25 cellular contexts compared by ENCODE assay signal in genomic region chr14:70354204-70354603, GRCh38.
"Had no signal": no experiment of that assay in that cellular context is flagged by ENCODE, and none has a peak within 500 bp of the region (broad histone marks: within the 10 kb centered on the region; RNA-seq: fewer than 3 reads in every experiment).

No MANE protein-coding gene starts in this region.

- H3K9me3 ChIP-seq: breast epithelium, heart right ventricle, left lung, lower lobe of right lung, right atrium auricular region, tibial nerve had no signal

- H3K27me3 Mint-ChIP-seq: activated CD4-positive, alpha-beta memory T cell treated with anti-CD3 and anti-CD28 coated beads, Interleukin-2, amount 10 ng/mL, durations not matched to agents 7 days and 5 days; activated CD4-positive, alpha-beta T cell treated with anti-CD3 and anti-CD28 coated beads, Interleukin-2, amount 10 ng/mL, durations not matched to agents 24 days and 14 days; activated naive CD8-positive, alpha-beta T cell treated with anti-CD3 and anti-CD28 coated beads, Interleukin-2, amount 50 U/mL, for 24 hours; activated T-cell treated with anti-CD3 and anti-CD28 coated beads, Interleukin-2, amount 50 U/mL, for 24 hours; central memory CD8-positive, alpha-beta T cell; dendritic cell treated with granulocyte-macrophage colony-stimulating factor and Interleukin-4, amounts not matched to agents 40 ng/mL and 50 ng/mL, for 4 days had no signal

- H3K36me3 ChIP-seq: breast epithelium, lower lobe of right lung, right atrium auricular region had no signal

- DNase-seq: activated CD4-positive, alpha-beta memory T cell treated with anti-CD3 and anti-CD28 coated beads, Interleukin-2, amount 10 ng/mL, durations not matched to agents 7 days and 5 days; activated CD4-positive, alpha-beta T cell treated with anti-CD3 and anti-CD28 coated beads, Interleukin-2, amount 10 ng/mL, durations not matched to agents 24 days and 14 days; activated CD4-positive, CD25-positive, alpha-beta regulatory T cell treated with anti-CD3 and anti-CD28 coated beads, Interleukin-2, amount 50 U/mL, for 72 hours; activated CD8-positive, alpha-beta memory T cell treated with anti-CD3 and anti-CD28 coated beads, Interleukin-2, amount 50 U/mL, for 48 hours; activated gamma-delta T cell treated with Interleukin-2 at 50 U/mL for 16 hours; activated naive CD4-positive, alpha-beta T cell treated with anti-CD3 and anti-CD28 coated beads, Interleukin-2, amount 50 U/mL, for 16 hours; activated naive CD8-positive, alpha-beta T cell treated with anti-CD3 and anti-CD28 coated beads, Interleukin-2, amount 50 U/mL, for 24 hours; activated T-cell treated with anti-CD3 and anti-CD28 coated beads, Interleukin-2, amount 50 U/mL, for 24 hours; endodermal cell; foreskin fibroblast; heart right ventricle; kidney glomerular epithelial cell; left lung; lower lobe of right lung; natural killer cell; stimulated activated CD4-positive, alpha-beta T cell treated with anti-CD3 and anti-CD28 coated beads, Interleukin-1b, Interleukin-23, amount 100 ng/mL, for 48 hours; stimulated activated naive CD4-positive, alpha-beta T cell treated with Interleukin-2 at 50 U/mL for 16 hours; T-helper 9 cell had no signal

- H3K9me3 Mint-ChIP-seq: activated CD4-positive, alpha-beta T cell treated with anti-CD3 and anti-CD28 coated beads, Interleukin-2, amount 10 ng/mL, durations not matched to agents 24 days and 14 days; activated naive CD8-positive, alpha-beta T cell treated with anti-CD3 and anti-CD28 coated beads, Interleukin-2, amount 50 U/mL, for 24 hours; activated T-cell treated with anti-CD3 and anti-CD28 coated beads, Interleukin-2, amount 50 U/mL, for 24 hours; central memory CD8-positive, alpha-beta T cell; dendritic cell treated with granulocyte-macrophage colony-stimulating factor and Interleukin-4, amounts not matched to agents 40 ng/mL and 50 ng/mL, for 4 days; natural killer cell had no signal

- H3K27ac Mint-ChIP-seq: activated CD4-positive, alpha-beta memory T cell treated with anti-CD3 and anti-CD28 coated beads, Interleukin-2, amount 10 ng/mL, durations not matched to agents 7 days and 5 days; activated CD4-positive, alpha-beta T cell treated with anti-CD3 and anti-CD28 coated beads, Interleukin-2, amount 10 ng/mL, durations not matched to agents 24 days and 14 days; activated naive CD8-positive, alpha-beta T cell treated with anti-CD3 and anti-CD28 coated beads, Interleukin-2, amount 50 U/mL, for 24 hours; activated T-cell treated with anti-CD3 and anti-CD28 coated beads, Interleukin-2, amount 50 U/mL, for 24 hours; dendritic cell treated with granulocyte-macrophage colony-stimulating factor and Interleukin-4, amounts not matched to agents 40 ng/mL and 50 ng/mL, for 4 days; endodermal cell; natural killer cell had no signal

- ATAC-seq: activated naive CD8-positive, alpha-beta T cell treated with anti-CD3 and anti-CD28 coated beads, Interleukin-2, amount 50 U/mL, for 24 hours; esophagus mucosa; heart right ventricle; left lung; lower lobe of right lung; natural killer cell had no signal

- H3K4me1 ChIP-seq: breast epithelium had no signal

- H3K4me3 ChIP-seq: breast epithelium, heart right ventricle, left lung, lower lobe of right lung, right atrium auricular region, smooth muscle cell, tibial nerve had no signal

- H3K27me3 ChIP-seq: breast epithelium, heart right ventricle, left lung, right atrium auricular region, tibial nerve had no signal

- H3K27ac ChIP-seq: breast epithelium, heart right ventricle, left lung, lower lobe of right lung, right atrium auricular region, tibial nerve had no signal

- H3K36me3 Mint-ChIP-seq: natural killer cell had no signal

- H3K4me2 ChIP-seq: smooth muscle cell had no signal

- H3K4me3 Mint-ChIP-seq: activated CD4-positive, alpha-beta memory T cell treated with anti-CD3 and anti-CD28 coated beads, Interleukin-2, amount 10 ng/mL, durations not matched to agents 7 days and 5 days; activated CD4-positive, alpha-beta T cell treated with anti-CD3 and anti-CD28 coated beads, Interleukin-2, amount 10 ng/mL, durations not matched to agents 24 days and 14 days; activated naive CD8-positive, alpha-beta T cell treated with anti-CD3 and anti-CD28 coated beads, Interleukin-2, amount 50 U/mL, for 24 hours; activated T-cell treated with anti-CD3 and anti-CD28 coated beads, Interleukin-2, amount 50 U/mL, for 24 hours; central memory CD8-positive, alpha-beta T cell; dendritic cell treated with granulocyte-macrophage colony-stimulating factor and Interleukin-4, amounts not matched to agents 40 ng/mL and 50 ng/mL, for 4 days; endodermal cell; natural killer cell had no signal
